In the genomic region with DNA sequence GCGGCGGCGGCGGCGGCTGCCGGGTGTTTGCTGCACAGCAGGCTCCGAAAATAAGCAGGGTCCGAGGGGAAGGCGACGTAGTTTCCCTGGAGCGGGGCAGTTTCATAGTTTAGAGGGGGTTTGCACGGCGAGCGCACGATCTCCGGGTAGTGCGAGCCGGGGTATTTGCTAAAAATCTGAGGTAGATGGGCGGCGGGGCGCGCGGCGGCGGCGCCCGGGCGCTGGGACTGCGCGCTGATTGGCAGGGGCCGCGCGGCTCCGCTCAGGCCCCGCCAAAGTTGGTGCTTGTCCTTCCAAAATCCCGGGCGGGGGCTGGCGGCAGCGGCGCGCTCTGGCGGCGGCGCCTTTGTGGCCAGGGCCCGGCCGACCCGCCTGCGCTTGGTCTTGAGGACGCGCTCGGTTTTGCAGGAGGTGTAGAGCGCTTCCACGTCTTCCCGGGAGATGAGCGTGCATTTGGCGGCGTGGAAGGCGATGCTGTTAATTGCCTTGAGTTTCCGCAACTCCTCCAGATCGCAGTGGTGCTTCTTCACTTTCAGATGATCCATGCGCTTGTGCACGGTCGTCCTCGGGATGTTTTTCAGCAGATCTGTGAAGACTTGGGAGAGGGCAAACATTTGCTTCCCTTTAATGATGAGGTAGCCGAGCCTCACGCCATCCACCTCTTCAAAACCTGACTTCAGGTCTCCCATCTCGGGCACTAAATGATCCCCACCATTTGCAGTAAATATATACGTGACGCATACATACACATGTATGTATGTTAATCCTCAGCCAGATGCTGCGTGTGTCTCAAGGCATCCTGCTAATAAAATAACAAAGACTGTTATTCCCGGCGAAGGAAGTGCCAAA, we compare ENCODE assay signal across 1 cellular context.
TF ChIP-seq lines count a peak whose summit lies in the region.

No MANE protein-coding gene starts in this region.

TF ChIP-seq in HepG2, 621 proteins besides CTCF, POLR2A, EP300 and RAD21 (continued from another document and continues in another):
- TF ChIP-seq, protein P1, sequence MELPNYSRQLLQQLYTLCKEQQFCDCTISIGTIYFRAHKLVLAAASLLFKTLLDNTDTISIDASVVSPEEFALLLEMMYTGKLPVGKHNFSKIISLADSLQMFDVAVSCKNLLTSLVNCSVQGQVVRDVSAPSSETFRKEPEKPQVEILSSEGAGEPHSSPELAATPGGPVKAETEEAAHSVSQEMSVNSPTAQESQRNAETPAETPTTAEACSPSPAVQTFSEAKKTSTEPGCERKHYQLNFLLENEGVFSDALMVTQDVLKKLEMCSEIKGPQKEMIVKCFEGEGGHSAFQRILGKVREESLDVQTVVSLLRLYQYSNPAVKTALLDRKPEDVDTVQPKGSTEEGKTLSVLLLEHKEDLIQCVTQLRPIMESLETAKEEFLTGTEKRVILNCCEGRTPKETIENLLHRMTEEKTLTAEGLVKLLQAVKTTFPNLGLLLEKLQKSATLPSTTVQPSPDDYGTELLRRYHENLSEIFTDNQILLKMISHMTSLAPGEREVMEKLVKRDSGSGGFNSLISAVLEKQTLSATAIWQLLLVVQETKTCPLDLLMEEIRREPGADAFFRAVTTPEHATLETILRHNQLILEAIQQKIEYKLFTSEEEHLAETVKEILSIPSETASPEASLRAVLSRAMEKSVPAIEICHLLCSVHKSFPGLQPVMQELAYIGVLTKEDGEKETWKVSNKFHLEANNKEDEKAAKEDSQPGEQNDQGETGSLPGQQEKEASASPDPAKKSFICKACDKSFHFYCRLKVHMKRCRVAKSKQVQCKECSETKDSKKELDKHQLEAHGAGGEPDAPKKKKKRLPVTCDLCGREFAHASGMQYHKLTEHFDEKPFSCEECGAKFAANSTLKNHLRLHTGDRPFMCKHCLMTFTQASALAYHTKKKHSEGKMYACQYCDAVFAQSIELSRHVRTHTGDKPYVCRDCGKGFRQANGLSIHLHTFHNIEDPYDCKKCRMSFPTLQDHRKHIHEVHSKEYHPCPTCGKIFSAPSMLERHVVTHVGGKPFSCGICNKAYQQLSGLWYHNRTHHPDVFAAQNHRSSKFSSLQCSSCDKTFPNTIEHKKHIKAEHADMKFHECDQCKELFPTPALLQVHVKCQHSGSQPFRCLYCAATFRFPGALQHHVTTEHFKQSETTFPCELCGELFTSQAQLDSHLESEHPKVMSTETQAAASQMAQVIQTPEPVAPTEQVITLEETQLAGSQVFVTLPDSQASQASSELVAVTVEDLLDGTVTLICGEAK (IDR thresholded peaks at IDR 0.05), result no peak
- TF ChIP-seq, protein P1 (CRISPR knock-in tag; IDR thresholded peaks at IDR 0.05), result no peak
- TF ChIP-seq ZNF350 (CRISPR knock-in tag; IDR thresholded peaks at IDR 0.05; ENCODE audit: borderline replicate concordance, low read depth), result no peak
- TF ChIP-seq PLRG1 (conservative IDR thresholded peaks at IDR 0.05), result no peak
- peak; percentile 58 for TF ChIP-seq POLR2G (IDR thresholded peaks at IDR 0.05; ENCODE audit: low read depth, low read length)
- TF ChIP-seq ZZZ3 (CRISPR knock-in tag; IDR thresholded peaks at IDR 0.05; ENCODE audit: borderline replicate concordance), result no peak
- no peak for TF ChIP-seq NPAS2 (CRISPR knock-in tag; IDR thresholded peaks at IDR 0.05; ENCODE audit: borderline replicate concordance)
- TF ChIP-seq HNRNPL (IDR thresholded peaks at IDR 0.05; ENCODE audit: low read depth, low read length), result no peak
- TF ChIP-seq NCOA5 (CRISPR knock-in tag; IDR thresholded peaks at IDR 0.05), result no peak
- no peak for TF ChIP-seq ZNF207 (IDR thresholded peaks at IDR 0.05; ENCODE audit: borderline replicate concordance)
- TF ChIP-seq, protein P2, sequence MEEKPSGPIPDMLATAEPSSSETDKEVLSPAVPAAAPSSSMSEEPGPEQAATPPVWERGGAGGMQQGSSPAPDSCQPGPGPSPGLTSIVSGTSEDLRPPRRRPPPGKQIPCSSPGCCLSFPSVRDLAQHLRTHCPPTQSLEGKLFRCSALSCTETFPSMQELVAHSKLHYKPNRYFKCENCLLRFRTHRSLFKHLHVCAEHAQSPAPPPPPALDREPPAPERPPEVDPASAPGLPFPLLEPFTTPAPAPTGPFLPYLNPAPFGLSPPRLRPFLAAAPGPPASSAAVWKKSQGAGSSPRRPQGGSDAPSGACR (CRISPR knock-in tag; IDR thresholded peaks at IDR 0.05), result no peak
- no peak for TF ChIP-seq PAXIP1 (CRISPR knock-in tag; conservative IDR thresholded peaks at IDR 0.05)
- no peak for TF ChIP-seq HDAC6 (IDR thresholded peaks at IDR 0.05; ENCODE audit: low read depth, low read length)
- TF ChIP-seq ZXDC (CRISPR knock-in tag; IDR thresholded peaks at IDR 0.05), result no peak
- TF ChIP-seq ZNF274 (CRISPR knock-in tag; IDR thresholded peaks at IDR 0.05), result peak; percentile 81; the same call in 1 of the 2 replicates
- no peak for TF ChIP-seq PAWR (CRISPR knock-in tag; IDR thresholded peaks at IDR 0.05; ENCODE audit: borderline replicate concordance)
- TF ChIP-seq ZBTB8A (CRISPR knock-in tag; IDR thresholded peaks at IDR 0.05; ENCODE audit: borderline replicate concordance, low read depth), result no peak
- no peak for TF ChIP-seq KDM6A (CRISPR knock-in tag; IDR thresholded peaks at IDR 0.05; ENCODE audit: low read depth)
- TF ChIP-seq ZBTB1 (CRISPR knock-in tag; IDR thresholded peaks at IDR 0.05; ENCODE audit: borderline replicate concordance), result no peak
- TF ChIP-seq, protein P3, sequence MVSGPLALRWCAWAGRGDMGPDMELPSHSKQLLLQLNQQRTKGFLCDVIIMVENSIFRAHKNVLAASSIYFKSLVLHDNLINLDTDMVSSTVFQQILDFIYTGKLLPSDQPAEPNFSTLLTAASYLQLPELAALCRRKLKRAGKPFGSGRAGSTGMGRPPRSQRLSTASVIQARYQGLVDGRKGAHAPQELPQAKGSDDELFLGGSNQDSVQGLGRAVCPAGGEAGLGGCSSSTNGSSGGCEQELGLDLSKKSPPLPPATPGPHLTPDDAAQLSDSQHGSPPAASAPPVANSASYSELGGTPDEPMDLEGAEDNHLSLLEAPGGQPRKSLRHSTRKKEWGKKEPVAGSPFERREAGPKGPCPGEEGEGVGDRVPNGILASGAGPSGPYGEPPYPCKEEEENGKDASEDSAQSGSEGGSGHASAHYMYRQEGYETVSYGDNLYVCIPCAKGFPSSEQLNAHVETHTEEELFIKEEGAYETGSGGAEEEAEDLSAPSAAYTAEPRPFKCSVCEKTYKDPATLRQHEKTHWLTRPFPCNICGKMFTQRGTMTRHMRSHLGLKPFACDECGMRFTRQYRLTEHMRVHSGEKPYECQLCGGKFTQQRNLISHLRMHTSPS (CRISPR knock-in tag; IDR thresholded peaks at IDR 0.05; ENCODE audit: low read depth), result no peak
- no peak for TF ChIP-seq ZNF775 (CRISPR knock-in tag; IDR thresholded peaks at IDR 0.05; ENCODE audit: borderline replicate concordance)
- TF ChIP-seq HOXA7 (CRISPR knock-in tag; IDR thresholded peaks at IDR 0.05), result no peak
- TF ChIP-seq RAD51 (IDR thresholded peaks at IDR 0.05; ENCODE audit: borderline replicate concordance), result no peak
- peak; percentile 31; the same call in 1 of the 2 replicates for TF ChIP-seq FOXP4 (CRISPR knock-in tag; IDR thresholded peaks at IDR 0.05)
- no peak for TF ChIP-seq HBP1 (CRISPR knock-in tag; IDR thresholded peaks at IDR 0.05; ENCODE audit: low read depth)
- no peak for TF ChIP-seq REL (CRISPR knock-in tag; conservative IDR thresholded peaks at IDR 0.05)
- TF ChIP-seq PHF20 (CRISPR knock-in tag; IDR thresholded peaks at IDR 0.05), result no peak
- TF ChIP-seq TCF7L2 (IDR thresholded peaks at IDR 0.05; ENCODE audit: low read depth, low read length), result no peak
